Comparison of ENCODE assay signal across 11 cellular contexts in the genomic region with DNA sequence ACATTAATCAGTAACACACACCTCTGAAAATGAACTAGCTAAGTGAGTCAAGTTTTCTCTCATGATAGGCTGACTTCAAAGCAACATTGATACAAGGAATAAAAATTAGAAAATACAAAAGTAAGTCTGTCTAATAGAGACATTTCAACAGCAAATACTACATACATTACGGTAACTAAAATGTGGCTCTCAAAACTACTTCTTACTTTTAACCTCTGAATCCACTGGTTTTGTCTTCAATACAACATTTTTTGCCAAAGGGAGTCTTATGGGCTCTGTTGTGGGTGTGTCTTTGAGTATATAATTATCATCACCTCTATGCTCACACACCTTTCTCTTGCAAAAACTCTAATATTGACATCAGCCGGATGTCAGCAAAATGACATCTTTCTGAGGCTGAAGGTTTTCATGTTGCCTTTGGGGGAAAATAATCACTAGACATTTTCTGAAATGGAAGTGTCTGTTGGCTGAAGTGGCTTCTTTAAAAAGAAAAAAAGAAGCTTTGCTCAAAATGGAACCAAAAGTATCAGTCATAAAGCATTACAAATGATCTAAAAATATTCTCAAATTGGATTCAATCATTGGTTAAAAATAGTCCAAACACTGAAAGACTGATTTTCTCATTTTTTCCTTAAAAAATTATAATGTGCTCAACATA. TPM values are rescaled to one million over a fixed set of nuclear protein-coding genes. Genes with fewer than 3 reads are reported as not detected.
DNase-seq lines count a peak whose midpoint lies in the region; ATAC-seq, FAIRE-seq and TF ChIP-seq lines count a peak whose summit lies in the region.
"Had no signal": no experiment of that assay in that cellular context is flagged by ENCODE, and none has a peak within 500 bp of the region (broad histone marks: within the 10 kb centered on the region; RNA-seq: fewer than 3 reads in every experiment).

No MANE protein-coding gene starts in this region.

- POLR2A ChIA-PET in endothelial cell of umbilical vein (lab: Charles Lee): no interaction called here

- DNase-seq in endothelial cell of umbilical vein (ENCODE audit: low read depth, low spot score) (no peak), NCI-H187 (lab: John Stamatoyannopoulos, UW) (no peak), tibial artery (no peak), EL (no peak)
- DNase-seq: activated CD4-positive, alpha-beta T cell treated with anti-CD3 and anti-CD28 coated beads, Interleukin-2, amount 50 U/mL, for 1 hour; GDM1; NCI-H524 had no signal

- TF ChIP-seq POLR2A in endothelial cell of umbilical vein (IDR thresholded peaks at IDR 0.05; ENCODE audit: low read depth, low read length): no peak

- H3K9me1 ChIP-seq in endothelial cell of umbilical vein (replicated peaks; ENCODE audit: control insufficient read depth, extremely low read depth, insufficient read depth, low read length): no peaks in the 10 kb centered on the region

- H4K20me1 ChIP-seq in endothelial cell of umbilical vein (replicated peaks; ENCODE audit: control insufficient read depth, extremely low read depth, insufficient read depth, low read length): no peaks in the 10 kb centered on the region

- H3K36me3 ChIP-seq in endothelial cell of umbilical vein (ENCODE audit: control insufficient read depth in 2 of 2, extremely low read depth in 1 of 2, insufficient read depth in 2 of 2, low read length in 2 of 2): no peaks in the 10 kb centered on the region
- H3K36me3 ChIP-seq in tibial artery: peaks cover 0 to 4% (median 0%) of the 10 kb centered on the region in 3 donors

- H3K4me1 ChIP-seq in endothelial cell of umbilical vein (ENCODE audit: control insufficient read depth, extremely low read depth, insufficient read depth, low read length) (peaks cover 57% of the 10 kb centered on the region), tibial artery (peaks cover 0 to 53% (median 27%) of the 10 kb centered on the region in 4 donors)

- intact Hi-C loops in endothelial cell of umbilical vein (cut with micrococcal nuclease): loop anchor here (5.0 to 10.0 kb wide), 3 partner anchors 513 to 1550 kb away; a partner anchor contains a TSS
- intact Hi-C loops in tibial artery (cut with DNase I; ENCODE audit: low total_unique reads): loop anchor here (5.0 kb wide), 1 partner anchor 200 kb away; no protein-coding TSS in a partner anchor

- H3K9me3 ChIP-seq in endothelial cell of umbilical vein (replicated peaks; ENCODE audit: control insufficient read depth, insufficient read depth, low read length) (no peaks in the 10 kb centered on the region), tibial artery (no peaks in the 10 kb centered on the region)

- TF ChIP-seq CTCF in endothelial cell of umbilical vein (IDR thresholded peaks at IDR 0.05; ENCODE audit: extremely low read depth in 1 of 2, insufficient read depth in 1 of 2, low read depth in 1 of 2, low read length in 2 of 2): no peak
- no peak for TF ChIP-seq CTCF in tibial artery (IDR thresholded peaks at IDR 0.05)

- no peak overlapping the region for H2AFZ ChIP-seq in endothelial cell of umbilical vein (ENCODE audit: low read depth, low read length)

- H3K9ac ChIP-seq in endothelial cell of umbilical vein (replicated peaks; ENCODE audit: extremely low read depth, insufficient read depth, low read length): peak overlapping the region; percentile 73

- H3K79me2 ChIP-seq in endothelial cell of umbilical vein (ENCODE audit: control insufficient read depth, insufficient read depth, low read length): peaks cover 2% of the 10 kb centered on the region

- ATAC-seq in GM18511 (IDR thresholded peaks at IDR 0.05; ENCODE audit: unreplicated experiment): peak; percentile 12
- peak; percentile 34 for ATAC-seq in GM21515 (IDR thresholded peaks at IDR 0.05; ENCODE audit: unreplicated experiment)
- peak; percentile 17 for ATAC-seq in HG03520 (IDR thresholded peaks at IDR 0.05; ENCODE audit: unreplicated experiment)
- ATAC-seq in GM21825 (IDR thresholded peaks at IDR 0.05; ENCODE audit: unreplicated experiment): no peak

- BruUV-seq in endothelial cell of umbilical vein (replicated peaks; lab: Mats Ljungman, UMichigan): no TSS peak

- dilution Hi-C loops in endothelial cell of umbilical vein (cut with MboI; ENCODE audit: extremely low pct_ligation_motif_present, low sequenced_read_pairs): no loop called here

- CTCF ChIA-PET in endothelial cell of umbilical vein (lab: Charles Lee): interaction anchor here (1.0 to 2.6 kb wide), 5 partner anchors 10 to 201 kb away, joined by 4 to 19 read pairs (median 5); no protein-coding TSS in a partner anchor

- no peak overlapping the region for H3K4me3 ChIP-seq in endothelial cell of umbilical vein (replicated peaks in 1 of 3; ENCODE audit: insufficient read depth in 1 of 3, low read depth in 1 of 3, low read length in 3 of 3)
- no peak overlapping the region for H3K4me3 ChIP-seq in tibial artery

- H3K27me3 ChIP-seq in endothelial cell of umbilical vein (ENCODE audit: control insufficient read depth in 2 of 2, insufficient read depth in 2 of 2, low read length in 2 of 2): no peaks in the 10 kb centered on the region
- H3K27me3 ChIP-seq in tibial artery: no peaks in the 10 kb centered on the region

- no peak for FAIRE-seq in endothelial cell of umbilical vein (lab: Jason Lieb, UNC)

- H3K4me2 ChIP-seq in endothelial cell of umbilical vein (ENCODE audit: insufficient read depth, low read length): peak overlapping the region; percentile 68

- H3K27ac ChIP-seq in endothelial cell of umbilical vein (ENCODE audit: insufficient read depth, low read depth, low read length): peak overlapping the region; percentile 99
- H3K27ac ChIP-seq in tibial artery: peak overlapping the region in 1 of 2 donors; percentile 20

TF ChIP-seq in endothelial cell of umbilical vein, 7 proteins besides CTCF, POLR2A, EP300 and RAD21:
- no peak for TF ChIP-seq POLR2AphosphoS5 (IDR thresholded peaks at IDR 0.05; ENCODE audit: insufficient read depth, low read depth, low read length)
- TF ChIP-seq, protein P1, sequence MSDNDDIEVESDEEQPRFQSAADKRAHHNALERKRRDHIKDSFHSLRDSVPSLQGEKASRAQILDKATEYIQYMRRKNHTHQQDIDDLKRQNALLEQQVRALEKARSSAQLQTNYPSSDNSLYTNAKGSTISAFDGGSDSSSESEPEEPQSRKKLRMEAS (IDR thresholded peaks at IDR 0.05; ENCODE audit: insufficient read depth, insufficient read length): no peak
- TF ChIP-seq MYC (IDR thresholded peaks at IDR 0.05; ENCODE audit: low read depth, low read length): no peak
- TF ChIP-seq FOS (IDR thresholded peaks at IDR 0.05; ENCODE audit: borderline replicate concordance, insufficient read depth, low read length): no peak
- TF ChIP-seq JUN (IDR thresholded peaks at IDR 0.05; ENCODE audit: borderline replicate concordance, insufficient read depth, insufficient read length, low read depth): no peak
- no peak for TF ChIP-seq GATA2 (IDR thresholded peaks at IDR 0.05; ENCODE audit: insufficient read depth, insufficient read length, low read depth, low read length)
- TF ChIP-seq EZH2 (IDR thresholded peaks at IDR 0.05; ENCODE audit: borderline replicate concordance, low read depth, low read length, severe bottlenecking): no peak

RNA-seq across cellular contexts. Expression of a gene that starts 41.8 kb away (rescaled TPM):
- 26.9 and 27.6 TPM in 2 replicates for total RNA-seq in endothelial cell of umbilical vein
- polyA plus RNA-seq in endothelial cell of umbilical vein: 6.6 and 9.1 TPM in 2 replicates
- polyA plus RNA-seq in endothelial cell of umbilical vein (2011; cell fraction: cytosol; rRNA removed): 6.9 and 13.2 TPM in 2 replicates
- polyA plus RNA-seq in endothelial cell of umbilical vein (2011; cell fraction: nucleus; rRNA removed): 19.6 and 28.8 TPM in 2 replicates
- 13.6 and 18.9 TPM in 2 replicates for polyA plus RNA-seq in endothelial cell of umbilical vein (2012)
- polyA minus RNA-seq in endothelial cell of umbilical vein: 8.3 and 9.1 TPM in 2 replicates
- 7.4 TPM for polyA minus RNA-seq in endothelial cell of umbilical vein (2011; cell fraction: cytosol; rRNA and poly(A)+ RNA removed)
- 31.7 and 42.9 TPM in 2 replicates for polyA minus RNA-seq in endothelial cell of umbilical vein (2011; cell fraction: nucleus; rRNA and poly(A)+ RNA removed)
